In genomic region chr16:22898874-22899348, GRCh38 we compare ENCODE assay signal across 8 cellular contexts.
A peak's percentile ranks its signal among the peaks of the same experiment; 100 is the strongest.
DNase-seq lines count a peak whose midpoint lies in the region; ATAC-seq and TF ChIP-seq lines count a peak whose summit lies in the region.

No MANE protein-coding gene starts in this region.

- in situ Hi-C loops in mammary epithelial cell (cut with MboI; ENCODE audit: low sequenced_read_pairs in 2 of 2): loop anchor here in 1 of 2 donors (5.0 kb wide), 2 partner anchors 48 to 163 kb away; no protein-coding TSS in a partner anchor

- H3K4me1 Mint-ChIP-seq in T-cell: no peaks in the 10 kb centered on the region

- no peak overlapping the region for H2AFZ ChIP-seq in mammary epithelial cell (ENCODE audit: low read depth, low read length)

- H3K27me3 ChIP-seq in mammary epithelial cell (ENCODE audit: insufficient read depth, low read length): no peaks in the 10 kb centered on the region

- H3K36me3 Mint-ChIP-seq in T-cell: no peaks in the 10 kb centered on the region

- peaks cover 54% of the 10 kb centered on the region for H3K79me2 ChIP-seq in mammary epithelial cell (ENCODE audit: insufficient read depth, low read length)

- dilution Hi-C loops in mammary epithelial cell (cut with HindIII; ENCODE audit: low sequenced_read_pairs): no loop called here

- H3K36me3 ChIP-seq in mammary epithelial cell (ENCODE audit: insufficient read depth, low read length): no peaks in the 10 kb centered on the region

- no peak overlapping the region for H3K4me3 Mint-ChIP-seq in T-cell

- peaks cover 22% of the 10 kb centered on the region for H3K4me1 ChIP-seq in mammary epithelial cell (ENCODE audit: insufficient read depth, low read length)

- intact Hi-C loops in mammary epithelial cell (cut with micrococcal nuclease): loop anchor here (1.0 to 5.0 kb wide), 4 partner anchors 49 to 533 kb away; no protein-coding TSS in a partner anchor

- BruUV-seq in mammary epithelial cell (replicated peaks; lab: Mats Ljungman, UMichigan): no TSS peak

- H3K27ac ChIP-seq in mammary epithelial cell (ENCODE audit: insufficient read depth, low read depth, low read length): no peak overlapping the region

- peak; percentile 80 to 90 for TF ChIP-seq CTCF in mammary epithelial cell (conservative IDR thresholded peaks at IDR 0.05 in 1 of 2, IDR thresholded peaks at IDR 0.05 in 1 of 2; ENCODE audit: extremely low read depth in 1 of 2, insufficient read depth in 1 of 2, low read depth in 1 of 2, low read length in 2 of 2)

- POLR2A ChIA-PET in T-cell (lab: Charles Lee): no interaction called here

- no peak overlapping the region for H3K9ac ChIP-seq in mammary epithelial cell (ENCODE audit: insufficient read depth, low read length)

- ATAC-seq in T-cell (replicated peaks in 1 of 4): no peak
- no peak for ATAC-seq in GM19328 (IDR thresholded peaks at IDR 0.05; ENCODE audit: unreplicated experiment)
- ATAC-seq in HG03442 (IDR thresholded peaks at IDR 0.05; ENCODE audit: unreplicated experiment): no peak

- no peak overlapping the region for H3K4me2 ChIP-seq in mammary epithelial cell (ENCODE audit: insufficient read depth, low read depth, low read length)

- no peak overlapping the region for H3K4me3 ChIP-seq in mammary epithelial cell (replicated peaks in 1 of 3; ENCODE audit: insufficient read depth in 1 of 3, low read depth in 2 of 3, low read length in 3 of 3)

- no peaks in the 10 kb centered on the region for H3K9me3 Mint-ChIP-seq in T-cell

- no peaks in the 10 kb centered on the region for H3K9me3 ChIP-seq in mammary epithelial cell (replicated peaks; ENCODE audit: insufficient read depth, low read length)

- peaks cover 5% of the 10 kb centered on the region for H4K20me1 ChIP-seq in mammary epithelial cell (ENCODE audit: insufficient read depth, low read length)

- no peak overlapping the region for H3K27ac Mint-ChIP-seq in T-cell

- H3K27me3 Mint-ChIP-seq in T-cell: peaks cover 12 to 24% of the 10 kb centered on the region in 2 donors

- peak; percentile 37 for DNase-seq in GM03348 (ENCODE audit: low spot score)
- peak; percentile 62 for DNase-seq in MV-4-11 (lab: John Stamatoyannopoulos, UW)
- peak in 22 of 34 experiments; percentile 1 to 34 (median 9) for DNase-seq in T-cell
- DNase-seq in mammary epithelial cell: peak; percentile 67
- DNase-seq in islet precursor cell: peak; percentile 87
- DNase-seq in stimulated activated CD4-positive, alpha-beta T cell treated with anti-CD3 and anti-CD28 coated beads, Interleukin-1b, Interleukin-23, amount 100 ng/mL, for 24 hours (ENCODE audit: low read depth in 4 of 4, low spot score in 1 of 4): peak; percentile 17 to 36 (median 22)

- CTCF ChIA-PET in T-cell (lab: Charles Lee) (interaction anchor here in 1 of 2 donors (0.6 kb wide), 1 partner anchor 11 kb away, joined by 3 read pairs; no protein-coding TSS in a partner anchor), mammary epithelial cell (lab: Charles Lee; ENCODE audit: low non-redundant PET) (interaction anchor here (0.6 to 0.7 kb wide), 3 partner anchors 51 to 155 kb away, joined by 3 to 5 read pairs (median 4); no protein-coding TSS in a partner anchor)

- WGBS in mammary epithelial cell (ENCODE audit: low coverage, missing lambda C conversion rate): 30% methylated on average over 10 of the region's 10 CpGs

Comparison
In these comparisons a context has a peak if more than half of its experiments do, and no peak if none do; other contexts are left out.
1. DNase-seq: peak in every context shown above with its lines; median percentile 87 in islet precursor cell; 67 in mammary epithelial cell; 62 in MV-4-11; 37 in GM03348; 22 in stimulated activated CD4-positive, alpha-beta T cell treated with anti-CD3 and anti-CD28 coated beads, Interleukin-1b, Interleukin-23, amount 100 ng/mL, for 24 hours; 9 in T-cell.